In genomic region chr12:104856548-104856947, GRCh38 we compare ENCODE assay signal across 12 cellular contexts.
DNase-seq lines count a peak whose midpoint lies in the region; ATAC-seq and TF ChIP-seq lines count a peak whose summit lies in the region.
"Had no signal": no experiment of that assay in that cellular context is flagged by ENCODE, and none has a peak within 500 bp of the region (broad histone marks: within the 10 kb centered on the region; RNA-seq: fewer than 3 reads in every experiment).

No MANE protein-coding gene starts in this region.

- TF ChIP-seq CTCF in heart right ventricle (IDR thresholded peaks at IDR 0.05) (no peak), right atrium auricular region (IDR thresholded peaks at IDR 0.05) (no peak), tibial artery (IDR thresholded peaks at IDR 0.05) (no peak), colonic mucosa (IDR thresholded peaks at IDR 0.05) (no peak)

- WGBS in heart right ventricle, 2 donors, result 29 to 34% methylated on average over 3 of the region's 3 CpGs

- H3K4me3 ChIP-seq in heart right ventricle, result no peak overlapping the region
- H3K4me3 ChIP-seq in right atrium auricular region, result no peak overlapping the region
- H3K4me3 ChIP-seq in tibial artery, result no peak overlapping the region
- H3K4me3 ChIP-seq in colonic mucosa, result no peak overlapping the region
- H3K4me3 ChIP-seq: BLaER1 treated with 17β-estradiol and CSF1 and Interleukin-3, amounts not matched to agents 10 nM and 100 nM; GM23338 had no signal

- ATAC-seq in Right ventricle myocardium superior (ENCODE audit: poor library complexity) (peak; percentile 86), heart right ventricle (peak; percentile 34 to 93 (median 78))
- ATAC-seq: CD8-positive, alpha-beta T cell; GM23338 had no signal

- peaks cover 0 to 23% (median 9%) of the 10 kb centered on the region in 9 donors for H3K4me1 ChIP-seq in heart right ventricle
- H3K4me1 ChIP-seq in right atrium auricular region, result peaks cover 0 to 4% of the 10 kb centered on the region in 2 donors
- peaks cover 0 to 29% (median 5%) of the 10 kb centered on the region in 4 donors for H3K4me1 ChIP-seq in tibial artery
- no peaks in the 10 kb centered on the region for H3K4me1 ChIP-seq in colonic mucosa

- intact Hi-C loops in Right ventricle myocardium superior (cut with DNase I) (no loop called here), heart right ventricle (cut with DNase I) (loop anchor here in 2 of 10 donors (10.0 kb wide), 2 partner anchors 172 to 182 kb away; no protein-coding TSS in a partner anchor), tibial artery (cut with DNase I; ENCODE audit: low total_unique reads) (no loop called here), colonic mucosa (cut with DNase I) (no loop called here)

- DNase-seq in Right ventricle myocardium superior (no peak), heart right ventricle (no peak), right atrium auricular region (ENCODE audit: low spot score) (no peak), tibial artery (no peak), colonic mucosa (no peak), HPDE6-E6E7 (ENCODE audit: extremely low spot score) (no peak), DMS 273 treated with DMSO at 0.1 percent for 48 hours (lab: John Stamatoyannopoulos, UW) (no peak)
- DNase-seq: Calu3; CD8-positive, alpha-beta T cell; HCEC 1CT had no signal

- H3K9ac ChIP-seq in colonic mucosa (ENCODE audit: low read depth in 2 of 2, low read length in 2 of 2), result no peak overlapping the region
- H3K9ac ChIP-seq: BLaER1 treated with 17β-estradiol and CSF1 and Interleukin-3, amounts not matched to agents 10 nM and 100 nM had no signal

- H3K9me3 ChIP-seq in heart right ventricle (no peaks in the 10 kb centered on the region), right atrium auricular region (no peaks in the 10 kb centered on the region), tibial artery (no peaks in the 10 kb centered on the region), colonic mucosa (no peaks in the 10 kb centered on the region)

- peak overlapping the region in 9 of 10 donors; percentile 7 to 67 (median 30) for H3K27ac ChIP-seq in heart right ventricle
- H3K27ac ChIP-seq in right atrium auricular region, result peak overlapping the region; percentile 40 to 81
- peak overlapping the region; percentile 29 to 35 for H3K27ac ChIP-seq in tibial artery
- no peak overlapping the region for H3K27ac ChIP-seq in colonic mucosa
- H3K27ac ChIP-seq: BLaER1 treated with 17β-estradiol and CSF1 and Interleukin-3, amounts not matched to agents 10 nM and 100 nM had no signal

- H3K36me3 ChIP-seq in heart right ventricle, result no peaks in the 10 kb centered on the region
- no peaks in the 10 kb centered on the region for H3K36me3 ChIP-seq in right atrium auricular region
- H3K36me3 ChIP-seq in tibial artery, result no peaks in the 10 kb centered on the region
- no peaks in the 10 kb centered on the region for H3K36me3 ChIP-seq in colonic mucosa
- H3K36me3 ChIP-seq: BLaER1 treated with 17β-estradiol and CSF1 and Interleukin-3, amounts not matched to agents 10 nM and 100 nM had no signal

- H3K27me3 ChIP-seq in heart right ventricle (no peaks in the 10 kb centered on the region), right atrium auricular region (no peaks in the 10 kb centered on the region), tibial artery (no peaks in the 10 kb centered on the region), colonic mucosa (no peaks in the 10 kb centered on the region)
- H3K27me3 ChIP-seq: BLaER1 treated with 17β-estradiol and CSF1 and Interleukin-3, amounts not matched to agents 10 nM and 100 nM had no signal
